Comparison of ENCODE assay signal across 14 cellular contexts in genomic region chr14:69647216-69647615, GRCh38. TPM values are rescaled to one million over a fixed set of nuclear protein-coding genes. Genes with fewer than 3 reads are reported as not detected.
DNase-seq lines count a peak whose midpoint lies in the region; ATAC-seq, FAIRE-seq and TF ChIP-seq lines count a peak whose summit lies in the region.
"Had no signal": no experiment of that assay in that cellular context is flagged by ENCODE, and none has a peak within 500 bp of the region (broad histone marks: within the 10 kb centered on the region; RNA-seq: fewer than 3 reads in every experiment).

No MANE protein-coding gene starts in this region.

- H3K79me2 ChIP-seq in K562 (ENCODE audit: control insufficient read depth, insufficient read depth, low read length), result peaks cover 89% of the 10 kb centered on the region

- peak overlapping the region; percentile 88 for H3K27ac Mint-ChIP-seq in osteocyte (ENCODE audit: unreplicated experiment)

- TF ChIP-seq RAD21 in K562 (CRISPR knock-in tag; conservative IDR thresholded peaks at IDR 0.05 in 1 of 2, IDR thresholded peaks at IDR 0.05 in 1 of 2), result no peak

- H2AFZ ChIP-seq in K562 (ENCODE audit: low read depth, low read length), result no peak overlapping the region

- H3K27me3 ChIP-seq in K562 (ENCODE audit: control insufficient read depth in 2 of 2, insufficient read depth in 2 of 2, low read length in 2 of 2), result no peaks in the 10 kb centered on the region
- no peaks in the 10 kb centered on the region for H3K27me3 ChIP-seq in effector memory CD4-positive, alpha-beta T cell (replicated peaks; ENCODE audit: control insufficient read depth, insufficient read depth, low read length, poor library complexity, severe bottlenecking)

- no peak for DNase-seq in GM19239 (ENCODE audit: insufficient read length, low spot score)
- no peak for DNase-seq in K562 (ENCODE audit: extremely low read depth in 1 of 4, low spot score in 3 of 4)
- no peak for DNase-seq in osteocyte (ENCODE audit: extremely low spot score, unreplicated experiment)
- DNase-seq in effector memory CD4-positive, alpha-beta T cell, result no peak
- DNase-seq in activated gamma-delta T cell (lab: John Stamatoyannopoulos, UW), result no peak
- no peak for DNase-seq in GM03348 (ENCODE audit: low spot score)
- no peak for DNase-seq in NCI-H146 treated with DMSO at 0.1 percent for 48 hours (lab: John Stamatoyannopoulos, UW; ENCODE audit: unreplicated experiment)
- DNase-seq: activated CD8-positive, alpha-beta memory T cell treated with anti-CD3 and anti-CD28 coated beads, Interleukin-2, amount 50 U/mL, for 48 hours; DMS79 treated with DMSO at 0.1 percent for 48 hours; lower lobe of right lung; NCI-H187 had no signal

- ATAC-seq in K562, result 0 out of 3 replicates have a peak, but pooled peaks have one; percentile 18
- ATAC-seq: activated CD4-positive, CD25-positive, alpha-beta regulatory T cell treated with anti-CD3 and anti-CD28 coated beads, Interleukin-2, amount 50 U/mL, for 24 hours had no signal

- TF ChIP-seq CTCF in C4-2B (conservative IDR thresholded peaks at IDR 0.05) (no peak), K562 (IDR thresholded peaks at IDR 0.05 in 2 of 3, conservative IDR thresholded peaks at IDR 0.05 in 1 of 3; ENCODE audit: insufficient read depth in 2 of 3, low read depth in 1 of 3, low read length in 3 of 3) (no peak), osteocyte (IDR thresholded peaks at IDR 0.05) (no peak)

- CTCF ChIA-PET in K562 (lab: Yijun Ruan, JAX; ENCODE audit: low intra/inter-chr PET ratio), result no interaction called here

- BruUV-seq in K562 (replicated peaks; lab: Mats Ljungman, UMichigan), result no TSS peak

- WGBS in K562 (ENCODE audit: insufficient coverage, low coverage, missing lambda C conversion rate), result 20% methylated on average over 1 of the region's 2 CpGs

- peaks cover under 1% of the 10 kb centered on the region for H3K9me3 Mint-ChIP-seq in osteocyte (ENCODE audit: unreplicated experiment)

- H3K36me3 Mint-ChIP-seq in osteocyte (ENCODE audit: unreplicated experiment), result peaks cover 9% of the 10 kb centered on the region

- FAIRE-seq in GM19239 (lab: Jason Lieb, UNC), result peak; percentile 14
- FAIRE-seq in K562 (lab: Jason Lieb, UNC), result no peak

- H3K4me3 Mint-ChIP-seq in osteocyte (ENCODE audit: unreplicated experiment), result no peak overlapping the region

- H3K27me3 Mint-ChIP-seq in osteocyte (ENCODE audit: unreplicated experiment), result no peaks in the 10 kb centered on the region

- H3K9ac ChIP-seq in K562 (ENCODE audit: insufficient read depth in 1 of 2, low read depth in 2 of 2, low read length in 2 of 2), result no peak overlapping the region

- H3K36me3 ChIP-seq in K562 (ENCODE audit: control insufficient read depth, insufficient read depth, low read length), result peaks cover 12% of the 10 kb centered on the region; the same call in 2 of the 3 replicates
- H3K36me3 ChIP-seq in effector memory CD4-positive, alpha-beta T cell (ENCODE audit: control insufficient read depth, insufficient read depth, low read length), result no peaks in the 10 kb centered on the region
- H3K36me3 ChIP-seq: lower lobe of right lung had no signal

- no peak for TF ChIP-seq POLR2A in K562 (conservative IDR thresholded peaks at IDR 0.05)

- peaks cover 10 to 68% of the 10 kb centered on the region in 2 experiments for H3K4me1 ChIP-seq in K562 (replicated peaks in 1 of 2; ENCODE audit: control insufficient read depth in 2 of 2, insufficient read depth in 2 of 2, low read length in 2 of 2)
- peaks cover 26% of the 10 kb centered on the region for H3K4me1 ChIP-seq in effector memory CD4-positive, alpha-beta T cell (ENCODE audit: control insufficient read depth, insufficient read depth, low read length, poor library complexity, severe bottlenecking)

- TF ChIP-seq EP300 in K562 (IDR thresholded peaks at IDR 0.05; ENCODE audit: low read length), result no peak

- H3K27ac ChIP-seq in C4-2B, result peak overlapping the region; percentile 38
- H3K27ac ChIP-seq in K562 (ENCODE audit: extremely low read depth, low read depth, low read length), result peak overlapping the region; percentile 46; the same call in 1 of the 3 replicates
- no peak overlapping the region for H3K27ac ChIP-seq in effector memory CD4-positive, alpha-beta T cell (ENCODE audit: insufficient read depth, low read length, poor library complexity, severe bottlenecking)
- H3K27ac ChIP-seq: HL-60 had no signal

- H3K9me1 ChIP-seq in K562 (ENCODE audit: control insufficient read depth, insufficient read depth, low read length), result no peaks in the 10 kb centered on the region

- no peaks in the 10 kb centered on the region; the same call in 1 of the 2 replicates for H3K9me3 ChIP-seq in K562 (replicated peaks; ENCODE audit: control insufficient read depth, insufficient read depth, low read depth, low read length)
- H3K9me3 ChIP-seq in effector memory CD4-positive, alpha-beta T cell (ENCODE audit: control insufficient read depth, low read length), result no peaks in the 10 kb centered on the region
- H3K9me3 ChIP-seq: lower lobe of right lung had no signal

- in situ Hi-C loops in K562 (cut with MboI), result no loop called here

- intact Hi-C loops in K562 (cut with micrococcal nuclease), result no loop called here

- H3K4me1 Mint-ChIP-seq in osteocyte (ENCODE audit: unreplicated experiment), result peaks cover 55% of the 10 kb centered on the region

- H3K4me2 ChIP-seq in K562 (ENCODE audit: insufficient read depth, low read length), result no peak overlapping the region; the same call in 1 of the 2 replicates

- no peak overlapping the region for H3K4me3 ChIP-seq in K562
- no peak overlapping the region for H3K4me3 ChIP-seq in effector memory CD4-positive, alpha-beta T cell (ENCODE audit: insufficient read depth, low read depth, low read length, poor library complexity, severe bottlenecking)
- H3K4me3 ChIP-seq: lower lobe of right lung had no signal

- H4K20me1 ChIP-seq in K562 (replicated peaks; ENCODE audit: control insufficient read depth, insufficient read depth, low read length), result no peaks in the 10 kb centered on the region

- POLR2A ChIA-PET in K562 (lab: Yijun Ruan, JAX), result no interaction called here

TF ChIP-seq in K562, 482 proteins besides CTCF, POLR2A, EP300 and RAD21 (continues in another document):
- TF ChIP-seq PHTF2 (CRISPR knock-in tag; IDR thresholded peaks at IDR 0.05) (no peak), ZKSCAN3 (CRISPR knock-in tag; IDR thresholded peaks at IDR 0.05) (no peak), UBTF (IDR thresholded peaks at IDR 0.05; ENCODE audit: borderline replicate concordance in 1 of 2, low read depth in 2 of 2, low read length in 2 of 2) (no peak), SRF (CRISPR knock-in tag; IDR thresholded peaks at IDR 0.05) (no peak), MTA2 (IDR thresholded peaks at IDR 0.05; ENCODE audit: low read depth) (no peak), TFAM (CRISPR knock-in tag; conservative IDR thresholded peaks at IDR 0.05) (no peak), DDX20 (tag; IDR thresholded peaks at IDR 0.05; ENCODE audit: low read depth) (no peak), ZNF655 (CRISPR knock-in tag; IDR thresholded peaks at IDR 0.05) (no peak), ZNF282 (CRISPR knock-in tag; IDR thresholded peaks at IDR 0.05) (no peak), EGR1 (conservative IDR thresholded peaks at IDR 0.05) (no peak), ZNF12 (CRISPR knock-in tag; IDR thresholded peaks at IDR 0.05) (no peak)

RNA-seq across cellular contexts. Expression of gene SUSD6, which starts 35.8 kb away (rescaled TPM):
- 51.2 and 76.5 TPM in 2 replicates for total RNA-seq in K562 (2011; cell fraction: chromatin; rRNA removed; ENCODE audit: low replicate concordance)
- 50.5 and 58.7 TPM in 2 replicates for total RNA-seq in K562 (2011; cell fraction: nucleolus; rRNA removed)
- 56.2 and 57.9 TPM in 2 replicates for total RNA-seq in K562 (2011; cell fraction: nucleoplasm; rRNA removed)
- total RNA-seq in K562 (2014; rRNA removed), result 3.8 and 4.1 TPM in 2 replicates
- 5.5 and 5.7 TPM in 2 replicates for total RNA-seq in K562 (2014; rRNA removed; fragmentation: Illumina TruSeq; extraction: Trizol)
- 5.0 and 5.2 TPM in 2 replicates for total RNA-seq in K562 (2015; rRNA removed; fragmentation: Illumina TruSeq; extraction: Trizol)
- total RNA-seq in K562 (2021), result 18.4 and 20.7 TPM in 2 replicates
- polyA plus RNA-seq in K562 (2011; rRNA removed), result 13.0 and 25.6 TPM in 2 replicates
- 8.0 and 14.7 TPM in 2 replicates for polyA plus RNA-seq in K562 (2011; cell fraction: cytosol; rRNA removed)
- 63.8 and 68.6 TPM in 2 replicates for polyA plus RNA-seq in K562 (2011; cell fraction: nucleus; rRNA removed)
- 5.8 and 7.8 TPM in 2 replicates for polyA plus RNA-seq in K562 (2012)
- 12.2 and 12.3 TPM in 2 replicates for polyA plus RNA-seq in K562 (2014; fragmentation: Illumina TruSeq; extraction: Trizol)
- polyA plus RNA-seq in K562 (2014; fragmentation: Nextera tagmentation; extraction: Ambion mirVana), result 1 to 10 TPM; 2.9 to 5.6 TPM
- 11.4 and 11.7 TPM in 2 replicates for polyA plus RNA-seq in K562 (2014; rRNA removed)
- 18.0 and 19.0 TPM in 2 replicates for polyA minus RNA-seq in K562 (2011; rRNA and poly(A)+ RNA removed)
- polyA minus RNA-seq in K562 (2011; cell fraction: cytosol; rRNA and poly(A)+ RNA removed), result 7.5 and 9.8 TPM in 2 replicates
- 15.6 and 35.9 TPM in 2 replicates for polyA minus RNA-seq in K562 (2011; cell fraction: nucleus; rRNA and poly(A)+ RNA removed)
- total RNA-seq in osteocyte, result 30.6 and 31.2 TPM in 2 replicates
